27 cellular contexts compared by ENCODE assay signal in the genomic region with DNA sequence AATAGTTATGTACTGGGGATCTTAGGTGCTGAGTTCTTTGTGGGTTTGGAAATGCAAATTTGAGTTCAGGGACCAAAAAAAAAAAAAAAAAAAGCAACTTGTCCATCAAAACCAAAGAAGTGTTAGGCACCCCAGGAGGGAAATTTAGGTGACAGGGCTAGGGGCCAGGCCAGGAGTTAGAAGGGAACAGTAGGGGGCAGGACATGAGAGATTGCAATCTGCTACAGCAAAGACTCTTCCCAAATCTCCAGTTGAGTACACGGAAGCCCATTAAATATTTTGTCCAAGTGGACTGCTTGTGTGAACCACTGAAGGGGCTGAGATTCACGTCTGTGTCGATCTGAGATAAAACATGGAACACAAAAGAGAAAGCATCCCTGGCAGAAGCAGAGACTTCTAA. TPM values are rescaled to one million over a fixed set of nuclear protein-coding genes. Genes with fewer than 3 reads are reported as not detected.
"Had no signal": no experiment of that assay in that cellular context is flagged by ENCODE, and none has a peak within 500 bp of the region (broad histone marks: within the 10 kb centered on the region; RNA-seq: fewer than 3 reads in every experiment).

No MANE protein-coding gene starts in this region.

- H3K4me3 Mint-ChIP-seq: activated CD8-positive, alpha-beta T cell treated with anti-CD3 and anti-CD28 coated beads, Interleukin-2, amount 10 ng/mL, durations not matched to agents 7 days and 5 days; brain; central memory CD8-positive, alpha-beta T cell; T-helper 1 cell treated with Interleukin-12 subunit alpha and Interleukin-12 subunit beta and Interleukin-4 antibody, amounts not matched to agents 30 μg/mL and 1 μg/mL, for 36 hours had no signal

- H3K27me3 ChIP-seq: Peyer's patch, SJCRH30 had no signal

- H3K9me3 Mint-ChIP-seq: activated naive CD4-positive, alpha-beta T cell treated with anti-CD3 and anti-CD28 coated beads, Interleukin-2, amount 50 U/mL, for 72 hours; brain; T-helper 1 cell treated with Interleukin-12 subunit alpha and Interleukin-12 subunit beta and Interleukin-4 antibody, amounts not matched to agents 30 μg/mL and 1 μg/mL, for 36 hours had no signal

- DNase-seq: activated CD4-positive, alpha-beta T cell treated with anti-CD3 and anti-CD28 coated beads for 48 hours; activated CD4-positive, alpha-beta T cell treated with anti-CD3 and anti-CD28 coated beads, Interleukin-2, amount 50 U/mL, for 4 hours; activated CD4-positive, CD25-positive, alpha-beta regulatory T cell treated with anti-CD3 and anti-CD28 coated beads, Interleukin-2, amount 50 U/mL, for 72 hours; activated CD8-positive, alpha-beta memory T cell treated with anti-CD3 and anti-CD28 coated beads, Interleukin-2, amount 50 U/mL, for 48 hours; activated CD8-positive, alpha-beta T cell treated with anti-CD3 and anti-CD28 coated beads, Interleukin-2, amount 10 ng/mL, durations not matched to agents 7 days and 5 days; activated T-cell treated with anti-CD3 and anti-CD28 coated beads, Interleukin-2, amount 50 U/mL, for 1 hour; amygdala; NCI-H1048; NCI-H146; NCI-H187 treated with DMSO at 0.1 percent for 48 hours; NCI-H2081 treated with DMSO at 0.1 percent for 48 hours; NCI-H446; NCI-H524; NCI-H774; NK-92 treated with Interleukin-12 subunit alpha and Interleukin-12 subunit beta, amount 100 ng/mL, for 24 hours; OCI-M1; Peyer's patch; Right ventricle myocardium superior; SJCRH30; SW 1271 had no signal

- H3K36me3 ChIP-seq: Peyer's patch, SJCRH30 had no signal

- H3K27ac ChIP-seq: Peyer's patch, RWPE1, SJCRH30 had no signal

- H3K27me3 Mint-ChIP-seq: brain; central memory CD8-positive, alpha-beta T cell had no signal

- H3K36me3 Mint-ChIP-seq: activated naive CD4-positive, alpha-beta T cell treated with anti-CD3 and anti-CD28 coated beads, Interleukin-2, amount 50 U/mL, for 72 hours; brain had no signal

- H3K9me3 ChIP-seq: Peyer's patch, SJCRH30 had no signal

- H3K4me3 ChIP-seq: Peyer's patch, SJCRH30 had no signal

- H3K4me1 Mint-ChIP-seq: central memory CD8-positive, alpha-beta T cell had no signal

- H3K27ac Mint-ChIP-seq: activated CD8-positive, alpha-beta T cell treated with anti-CD3 and anti-CD28 coated beads, Interleukin-2, amount 10 ng/mL, durations not matched to agents 7 days and 5 days; activated naive CD4-positive, alpha-beta T cell treated with anti-CD3 and anti-CD28 coated beads, Interleukin-2, amount 50 U/mL, for 72 hours; brain; T-helper 1 cell treated with Interleukin-12 subunit alpha and Interleukin-12 subunit beta and Interleukin-4 antibody, amounts not matched to agents 30 μg/mL and 1 μg/mL, for 36 hours had no signal

- H3K4me1 ChIP-seq: Peyer's patch, SJCRH30 had no signal

RNA-seq across cellular contexts. Expression of gene TSPAN19, which starts 52.8 kb away (rescaled TPM):
- total RNA-seq: activated CD8-positive, alpha-beta T cell treated with anti-CD3 and anti-CD28 coated beads, Interleukin-2, amount 10 ng/mL, durations not matched to agents 7 days and 5 days; activated naive CD4-positive, alpha-beta T cell treated with anti-CD3 and anti-CD28 coated beads, Interleukin-2, amount 50 U/mL, for 72 hours; astrocyte; M059J; Peyer's patch had no signal

RNA-seq across cellular contexts. Expression of gene LRRIQ1, which starts 52.9 kb away (rescaled TPM):
- total RNA-seq: activated CD8-positive, alpha-beta T cell treated with anti-CD3 and anti-CD28 coated beads, Interleukin-2, amount 10 ng/mL, durations not matched to agents 7 days and 5 days; activated naive CD4-positive, alpha-beta T cell treated with anti-CD3 and anti-CD28 coated beads, Interleukin-2, amount 50 U/mL, for 72 hours; M059J; Peyer's patch had no signal
